Comparison of ENCODE assay signal across 8 cellular contexts in genomic region chr19:52453324-52454094, GRCh38. TPM values are rescaled to one million over a fixed set of nuclear protein-coding genes. Genes with fewer than 3 reads are reported as not detected.
DNase-seq lines count a peak whose midpoint lies in the region; ATAC-seq and TF ChIP-seq lines count a peak whose summit lies in the region.

TSS of gene ZNF578 (plus strand) at chr19:52453553. CDS start at chr19:52501846, 48,293 bp downstream.

- CTCF ChIA-PET in IMR-90 (lab: Yijun Ruan, JAX): no interaction called here

- dilution Hi-C loops in IMR-90 (cut with HindIII; ENCODE audit: low sequenced_read_pairs, unreplicated experiment): no loop called here

- BruUV-seq in IMR-90 (replicated peaks; lab: Mats Ljungman, UMichigan): TSS peak; percentile 75

- in situ Hi-C loops in IMR-90 (cut with MboI; ENCODE audit: low sequenced_read_pairs): no loop called here

- H4K20me1 ChIP-seq in IMR-90 (ENCODE audit: insufficient read depth, low read length): no peaks in the 10 kb centered on the region

- H3K27me3 Mint-ChIP-seq in chondrocyte (ENCODE audit: low read depth): no peaks in the 10 kb centered on the region

- H3K27me3 ChIP-seq in IMR-90 (ENCODE audit: control insufficient read depth, insufficient read depth, low read length): no peaks in the 10 kb centered on the region
- no peaks in the 10 kb centered on the region for H3K27me3 ChIP-seq in right lobe of liver

- peaks cover 0 to 6% of the 10 kb centered on the region in 2 experiments; a peak in 1 of 4 replicates for H3K79me1 ChIP-seq in IMR-90 (ENCODE audit: low read depth in 1 of 2, low read length in 2 of 2)

- ATAC-seq in IMR-90 (ENCODE audit: low read depth): peak; percentile 99
- ATAC-seq in right lobe of liver: peak; percentile 53 to 70 (median 60)
- no peak for ATAC-seq in GM19463 (IDR thresholded peaks at IDR 0.05; ENCODE audit: unreplicated experiment)

- peak within 1 kb of the TSS; percentile 66; the same call in 1 of the 2 replicates for H3K14ac ChIP-seq in IMR-90 (replicated peaks; ENCODE audit: low read depth, low read length)

- H3K9me1 ChIP-seq in IMR-90 (ENCODE audit: insufficient read depth, low read length): no peaks in the 10 kb centered on the region

- peak within 1 kb of the TSS; percentile 76 for H3K4me2 ChIP-seq in IMR-90 (ENCODE audit: low read depth, low read length)

- H3K4me1 ChIP-seq in IMR-90 (ENCODE audit: control insufficient read depth, insufficient read depth, low read length) (no peaks in the 10 kb centered on the region), right lobe of liver (no peaks in the 10 kb centered on the region)

- POLR2A ChIA-PET in IMR-90 (lab: Charles Lee; ENCODE audit: unreplicated experiment): no interaction called here

- no peak within 1 kb of the TSS for H2BK15ac ChIP-seq in IMR-90 (ENCODE audit: low read depth, low read length)

- no peak within 1 kb of the TSS for H3K27ac Mint-ChIP-seq in chondrocyte (ENCODE audit: unreplicated experiment)

- H3K36me3 ChIP-seq in IMR-90 (ENCODE audit: control insufficient read depth, insufficient read depth, low read length) (peaks cover 20% of the 10 kb centered on the region), right lobe of liver (no peaks in the 10 kb centered on the region)

- H3K9me3 ChIP-seq in IMR-90 (ENCODE audit: control insufficient read depth, insufficient read depth, low read length): peaks cover 42% of the 10 kb centered on the region
- H3K9me3 ChIP-seq in right lobe of liver: peaks cover 0 to 7% (median 0%) of the 10 kb centered on the region in 4 donors

- DNase-seq in IMR-90 (peak; percentile 84), dedifferentiated amniotic fluid mesenchymal stem cell (ENCODE audit: extremely low spot score) (peak; percentile 85), right lobe of liver (peak; percentile 46 to 58 (median 52)), NCI-H446 treated with DMSO at 0.1 percent for 48 hours (lab: John Stamatoyannopoulos, UW) (no peak), chondrocyte (ENCODE audit: low spot score) (no peak)
- peak; percentile 22 to 55 for DNase-seq in activated CD4-positive, alpha-beta T cell treated with anti-CD3 and anti-CD28 coated beads, Interleukin-2, amount 50 U/mL, for 24 hours (ENCODE audit: low read depth in 1 of 2, low spot score in 1 of 2)
- DNase-seq in stimulated activated CD4-positive, alpha-beta T cell treated with anti-CD3 and anti-CD28 coated beads, Interleukin-4, amount 100 ng/mL, for 4 hours: peak; percentile 59 to 77

- H3K4me1 Mint-ChIP-seq in chondrocyte (ENCODE audit: low read depth): no peaks in the 10 kb centered on the region

- no peak within 1 kb of the TSS for H2BK120ac ChIP-seq in IMR-90 (ENCODE audit: low read depth, low read length)

- TF ChIP-seq CTCF in IMR-90 (conservative IDR thresholded peaks at IDR 0.05; ENCODE audit: low read depth, low read length) (no peak), right lobe of liver (IDR thresholded peaks at IDR 0.05) (no peak), chondrocyte (IDR thresholded peaks at IDR 0.05) (no peak)

- peak within 1 kb of the TSS; percentile 90 to 91 for H4K8ac ChIP-seq in IMR-90 (ENCODE audit: low read depth in 2 of 2, low read length in 2 of 2)

- H3K27ac ChIP-seq in IMR-90 (ENCODE audit: insufficient read depth, low read length) (peak within 1 kb of the TSS; percentile 33; the same call in 1 of the 2 replicates), right lobe of liver (no peak within 1 kb of the TSS)

- no peak within 1 kb of the TSS for H3K18ac ChIP-seq in IMR-90 (ENCODE audit: low read depth, low read length)

- peaks cover 72% of the 10 kb centered on the region for H3K9me3 Mint-ChIP-seq in chondrocyte (ENCODE audit: low read depth)

- no peak within 1 kb of the TSS for H2AK9ac ChIP-seq in IMR-90 (replicated peaks; ENCODE audit: low read depth, low read length, poor library complexity)

- peak within 1 kb of the TSS; percentile 81 for H3K4me3 ChIP-seq in IMR-90 (ENCODE audit: insufficient read depth, low read depth, low read length)
- peak within 1 kb of the TSS; percentile 22 to 42 (median 36) for H3K4me3 ChIP-seq in right lobe of liver

- H2BK5ac ChIP-seq in IMR-90 (ENCODE audit: low read depth, low read length, poor library complexity, severe bottlenecking): no peak within 1 kb of the TSS

- H3K4me3 Mint-ChIP-seq in chondrocyte (ENCODE audit: unreplicated experiment): no peak within 1 kb of the TSS

- 2% methylated on average over 23 of the region's 48 CpGs; no CpG with 5 or more reads in 1 of the 2 experiments for WGBS in IMR-90 (ENCODE audit: extremely low coverage in 2 of 2, insufficient read length in 1 of 2), 2 experiments
- WGBS in right lobe of liver (ENCODE audit: insufficient coverage, low coverage, low lambda C conversion rate, missing lambda C conversion rate): 3% methylated on average over 31 of the region's 48 CpGs

- no peak for TF ChIP-seq RAD21 in IMR-90 (IDR thresholded peaks at IDR 0.05; ENCODE audit: low read length)

- no peak within 1 kb of the TSS for H2BK20ac ChIP-seq in IMR-90 (ENCODE audit: low read depth, low read length)

- TF ChIP-seq POLR2A in IMR-90 (IDR thresholded peaks at IDR 0.05; ENCODE audit: low read depth, low read length): peak; percentile 57; the same call in 1 of the 2 replicates
- no peak for TF ChIP-seq POLR2A in right lobe of liver (IDR thresholded peaks at IDR 0.05)

- peak within 1 kb of the TSS; percentile 59 for H3K9ac ChIP-seq in IMR-90 (ENCODE audit: low read depth, low read length)

- H3K23ac ChIP-seq in IMR-90 (ENCODE audit: low read depth, low read length): 0 out of 2 replicates have a peak within 1 kb of the TSS, but pooled peaks have one; percentile 42

- no peak within 1 kb of the TSS for H4K91ac ChIP-seq in IMR-90 (ENCODE audit: insufficient read depth, low read depth, low read length)

- no peak within 1 kb of the TSS; the same call in 1 of the 2 replicates for H3K56ac ChIP-seq in IMR-90 (ENCODE audit: extremely low read depth, insufficient read depth, low read length)

- peak within 1 kb of the TSS; percentile 59; the same call in 1 of the 2 replicates for H3K4ac ChIP-seq in IMR-90 (ENCODE audit: low read depth, low read length)

- peak within 1 kb of the TSS; percentile 94 for H2AFZ ChIP-seq in IMR-90 (replicated peaks; ENCODE audit: low read length, poor library complexity)

- peak within 1 kb of the TSS; percentile 83 for H4K5ac ChIP-seq in IMR-90 (ENCODE audit: low read depth, low read length)

- H2AK5ac ChIP-seq in IMR-90 (ENCODE audit: low read depth, low read length): no peak within 1 kb of the TSS

- H3K36me3 Mint-ChIP-seq in chondrocyte (ENCODE audit: low read depth): peaks cover 5% of the 10 kb centered on the region

- intact Hi-C loops in IMR-90 (cut with micrococcal nuclease) (no loop called here), right lobe of liver (cut with DNase I) (no loop called here)

TF ChIP-seq in IMR-90, 13 proteins besides CTCF, POLR2A, EP300 and RAD21:
- peak; percentile 61; the same call in 1 of the 2 replicates for TF ChIP-seq MAZ (IDR thresholded peaks at IDR 0.05; ENCODE audit: borderline replicate concordance, low read depth, low read length)
- no peak for TF ChIP-seq MXI1 (IDR thresholded peaks at IDR 0.05; ENCODE audit: borderline replicate concordance, low read depth, low read length)

RNA-seq across cellular contexts. Expression of gene ZNF578, which starts in this region (rescaled TPM):
- total RNA-seq in IMR-90 (2012; rRNA removed) (2.8 and 4.1 TPM in 2 replicates), right lobe of liver (under 1 TPM in 3 of 6 experiments, not detected in 3; 0.17 to 0.51 (median 0.29) TPM), chondrocyte (not detected in 3 replicates)
- polyA plus RNA-seq in IMR-90 (2012; rRNA removed): 1.2 and 1.4 TPM in 2 replicates
- polyA plus RNA-seq in IMR-90 (2012; cell fraction: cytosol; rRNA removed): 0.11 and 0.77 TPM in 2 replicates
- 0.57 and 5.2 TPM in 2 replicates for polyA plus RNA-seq in IMR-90 (2012; cell fraction: nucleus; rRNA removed; ENCODE audit: low replicate concordance)

Comparison
In these comparisons a context has a peak if more than half of its experiments do, and no peak if none do; other contexts are left out.
1. Peak in DNase-seq, ATAC-seq and H3K4me3 ChIP-seq in right lobe of liver; RNA of the gene not detected or under 1 TPM.
2. DNase-seq: peak in IMR-90 (single experiment), activated CD4-positive, alpha-beta T cell treated with anti-CD3 and anti-CD28 coated beads, Interleukin-2, amount 50 U/mL, for 24 hours (2 of 2), dedifferentiated amniotic fluid mesenchymal stem cell (single experiment) and stimulated activated CD4-positive, alpha-beta T cell treated with anti-CD3 and anti-CD28 coated beads, Interleukin-4, amount 100 ng/mL, for 4 hours (2 of 2); none in NCI-H446 treated with DMSO at 0.1 percent for 48 hours (single experiment) and chondrocyte (single experiment).